ENCODE assay signal across 32 cellular contexts in genomic region chr7:92914645-92915044, GRCh38.
"Had no signal": no experiment of that assay in that cellular context is flagged by ENCODE, and none has a peak within 500 bp of the region (broad histone marks: within the 10 kb centered on the region; RNA-seq: fewer than 3 reads in every experiment).

No MANE protein-coding gene starts in this region.

- DNase-seq: activated CD4-positive, alpha-beta memory T cell treated with anti-CD3 and anti-CD28 coated beads for 36 hours; activated CD4-positive, alpha-beta T cell treated with anti-CD3 and anti-CD28 coated beads for 36 hours; activated CD4-positive, alpha-beta T cell treated with anti-CD3 and anti-CD28 coated beads, Interleukin-2, amount 10 ng/mL, durations not matched to agents 24 days and 14 days; activated CD4-positive, CD25-positive, alpha-beta regulatory T cell; activated CD4-positive, CD25-positive, alpha-beta regulatory T cell treated with anti-CD3 and anti-CD28 coated beads, Interleukin-2, amount 50 U/mL, for 72 hours; activated CD8-positive, alpha-beta memory T cell treated with anti-CD3 and anti-CD28 coated beads, Interleukin-2, amount 10 ng/mL, durations not matched to agents 7 days and 5 days; activated CD8-positive, alpha-beta memory T cell treated with anti-CD3 and anti-CD28 coated beads, Interleukin-2, amount 50 U/mL, for 4 hours; activated CD8-positive, alpha-beta T cell treated with anti-CD3 and anti-CD28 coated beads, Interleukin-2, amount 10 ng/mL, durations not matched to agents 7 days and 5 days; activated effector memory CD4-positive, alpha-beta T cell treated with Interleukin-2 at 50 U/mL for 16 hours; activated gamma-delta T cell treated with Interleukin-2 at 50 U/mL for 16 hours; activated naive CD4-positive, alpha-beta T cell treated with Interleukin-2 at 50 U/mL for 16 hours; activated naive CD8-positive, alpha-beta T cell treated with anti-CD3 and anti-CD28 coated beads, Interleukin-2, amount 10 ng/mL, durations not matched to agents 7 days and 5 days; activated T-cell treated with anti-CD3 and anti-CD28 coated beads, Interleukin-2, amount 50 U/mL, for 1 hour; activated T-cell treated with anti-CD3 and anti-CD28 coated beads, Interleukin-2, amount 50 U/mL, for 72 hours; brain microvascular endothelial cell; caudate nucleus; cortex of kidney; dermis blood vessel endothelial cell; effector CD4-positive, alpha-beta T cell; effector memory CD8-positive, alpha-beta T cell; erythroblast; foreskin keratinocyte; gastrocnemius medialis; glutamatergic neuron; heart left ventricle; SW 1271; T-cell; T-helper 9 cell had no signal

- ATAC-seq: activated CD4-positive, alpha-beta T cell treated with anti-CD3 and anti-CD28 coated beads for 36 hours; activated CD8-positive, alpha-beta memory T cell treated with anti-CD3 and anti-CD28 coated beads, Interleukin-2, amount 10 ng/mL, durations not matched to agents 7 days and 5 days; activated CD8-positive, alpha-beta T cell treated with anti-CD3 and anti-CD28 coated beads, Interleukin-2, amount 10 ng/mL, durations not matched to agents 7 days and 5 days; activated naive CD4-positive, alpha-beta T cell treated with anti-CD3 and anti-CD28 coated beads, Interleukin-2, amount 50 U/mL, for 72 hours; activated T-cell treated with anti-CD3 and anti-CD28 coated beads, Interleukin-2, amount 50 U/mL, for 72 hours; effector memory CD8-positive, alpha-beta T cell; foreskin keratinocyte; gastrocnemius medialis; heart left ventricle; T-cell had no signal

- H3K27me3 Mint-ChIP-seq: activated CD4-positive, alpha-beta memory T cell treated with anti-CD3 and anti-CD28 coated beads for 36 hours; activated CD4-positive, alpha-beta T cell treated with anti-CD3 and anti-CD28 coated beads, Interleukin-2, amount 10 ng/mL, durations not matched to agents 24 days and 14 days; activated CD8-positive, alpha-beta memory T cell treated with anti-CD3 and anti-CD28 coated beads, Interleukin-2, amount 10 ng/mL, durations not matched to agents 7 days and 5 days; activated naive CD8-positive, alpha-beta T cell treated with anti-CD3 and anti-CD28 coated beads, Interleukin-2, amount 10 ng/mL, durations not matched to agents 7 days and 5 days; effector memory CD8-positive, alpha-beta T cell; T-cell had no signal

- H3K36me3 ChIP-seq: ascending aorta, brain microvascular endothelial cell, esophagus muscularis mucosa, gastrocnemius medialis, heart left ventricle had no signal

- H3K36me3 Mint-ChIP-seq: activated CD4-positive, alpha-beta memory T cell treated with anti-CD3 and anti-CD28 coated beads for 36 hours; activated naive CD4-positive, alpha-beta T cell treated with anti-CD3 and anti-CD28 coated beads, Interleukin-2, amount 50 U/mL, for 72 hours; T-cell had no signal

- H3K9me3 Mint-ChIP-seq: activated CD4-positive, alpha-beta memory T cell treated with anti-CD3 and anti-CD28 coated beads for 36 hours; activated T-cell treated with anti-CD3 and anti-CD28 coated beads, Interleukin-2, amount 50 U/mL, for 72 hours; effector memory CD8-positive, alpha-beta T cell; T-cell had no signal

- H3K4me1 Mint-ChIP-seq: activated CD4-positive, alpha-beta T cell treated with anti-CD3 and anti-CD28 coated beads, Interleukin-2, amount 10 ng/mL, durations not matched to agents 24 days and 14 days; activated CD8-positive, alpha-beta memory T cell treated with anti-CD3 and anti-CD28 coated beads, Interleukin-2, amount 10 ng/mL, durations not matched to agents 7 days and 5 days; activated naive CD8-positive, alpha-beta T cell treated with anti-CD3 and anti-CD28 coated beads, Interleukin-2, amount 10 ng/mL, durations not matched to agents 7 days and 5 days; T-cell had no signal

- H3K4me3 Mint-ChIP-seq: activated CD4-positive, alpha-beta memory T cell treated with anti-CD3 and anti-CD28 coated beads for 36 hours; activated CD4-positive, alpha-beta T cell treated with anti-CD3 and anti-CD28 coated beads for 36 hours; activated CD4-positive, alpha-beta T cell treated with anti-CD3 and anti-CD28 coated beads, Interleukin-2, amount 10 ng/mL, durations not matched to agents 24 days and 14 days; activated CD8-positive, alpha-beta memory T cell treated with anti-CD3 and anti-CD28 coated beads, Interleukin-2, amount 10 ng/mL, durations not matched to agents 7 days and 5 days; activated CD8-positive, alpha-beta T cell treated with anti-CD3 and anti-CD28 coated beads, Interleukin-2, amount 10 ng/mL, durations not matched to agents 7 days and 5 days; activated naive CD8-positive, alpha-beta T cell treated with anti-CD3 and anti-CD28 coated beads, Interleukin-2, amount 10 ng/mL, durations not matched to agents 7 days and 5 days; activated T-cell treated with anti-CD3 and anti-CD28 coated beads, Interleukin-2, amount 50 U/mL, for 72 hours; effector memory CD8-positive, alpha-beta T cell; T-cell; T-helper 1 cell treated with Interleukin-12 subunit alpha and Interleukin-12 subunit beta and Interleukin-4 antibody, amounts not matched to agents 30 μg/mL and 1 μg/mL, for 36 hours had no signal

- H3K4me3 ChIP-seq: ascending aorta, esophagus muscularis mucosa, gastrocnemius medialis, heart left ventricle had no signal

- H3K9me3 ChIP-seq: ascending aorta, esophagus muscularis mucosa, gastrocnemius medialis, heart left ventricle had no signal

- H3K27ac Mint-ChIP-seq: activated CD4-positive, alpha-beta memory T cell treated with anti-CD3 and anti-CD28 coated beads for 36 hours; activated CD4-positive, alpha-beta T cell treated with anti-CD3 and anti-CD28 coated beads for 36 hours; activated CD4-positive, alpha-beta T cell treated with anti-CD3 and anti-CD28 coated beads, Interleukin-2, amount 10 ng/mL, durations not matched to agents 24 days and 14 days; activated CD8-positive, alpha-beta memory T cell treated with anti-CD3 and anti-CD28 coated beads, Interleukin-2, amount 10 ng/mL, durations not matched to agents 7 days and 5 days; activated CD8-positive, alpha-beta T cell treated with anti-CD3 and anti-CD28 coated beads, Interleukin-2, amount 10 ng/mL, durations not matched to agents 7 days and 5 days; activated naive CD4-positive, alpha-beta T cell treated with anti-CD3 and anti-CD28 coated beads, Interleukin-2, amount 50 U/mL, for 72 hours; activated naive CD8-positive, alpha-beta T cell treated with anti-CD3 and anti-CD28 coated beads, Interleukin-2, amount 10 ng/mL, durations not matched to agents 7 days and 5 days; activated T-cell treated with anti-CD3 and anti-CD28 coated beads, Interleukin-2, amount 50 U/mL, for 72 hours; effector memory CD8-positive, alpha-beta T cell; T-cell; T-helper 1 cell treated with Interleukin-12 subunit alpha and Interleukin-12 subunit beta and Interleukin-4 antibody, amounts not matched to agents 30 μg/mL and 1 μg/mL, for 36 hours had no signal

- H3K27me3 ChIP-seq: ascending aorta, brain microvascular endothelial cell, esophagus muscularis mucosa, foreskin keratinocyte, gastrocnemius medialis, heart left ventricle had no signal

- H3K4me1 ChIP-seq: ascending aorta, gastrocnemius medialis had no signal

- H3K27ac ChIP-seq: ascending aorta, brain microvascular endothelial cell, esophagus muscularis mucosa, foreskin keratinocyte, gastrocnemius medialis, heart left ventricle had no signal
